In the genomic region with DNA sequence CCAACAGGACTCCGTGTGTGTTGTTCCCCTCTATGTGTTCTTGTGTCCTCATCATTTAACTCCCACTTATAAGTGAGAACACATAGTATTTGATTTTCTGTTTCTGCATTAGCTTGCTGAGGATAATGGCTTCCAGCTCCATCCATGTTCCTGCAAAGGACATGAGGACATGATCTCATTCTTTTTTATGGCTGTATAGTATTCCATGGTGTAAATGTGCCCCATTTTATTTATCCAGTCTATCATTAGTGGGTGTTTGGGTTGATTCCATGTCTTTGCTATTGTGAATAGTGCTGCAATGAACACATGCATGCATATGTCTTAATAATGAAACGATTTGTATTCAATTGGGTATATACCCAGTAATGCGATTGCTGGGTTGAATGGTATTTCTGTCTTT, we compare ENCODE assay signal across 2 cellular contexts.
TF ChIP-seq lines count a peak whose summit lies in the region.

No MANE protein-coding gene starts in this region.

TF ChIP-seq in HepG2, 621 proteins besides CTCF, POLR2A, EP300 and RAD21:
- TF ChIP-seq, protein P1, sequence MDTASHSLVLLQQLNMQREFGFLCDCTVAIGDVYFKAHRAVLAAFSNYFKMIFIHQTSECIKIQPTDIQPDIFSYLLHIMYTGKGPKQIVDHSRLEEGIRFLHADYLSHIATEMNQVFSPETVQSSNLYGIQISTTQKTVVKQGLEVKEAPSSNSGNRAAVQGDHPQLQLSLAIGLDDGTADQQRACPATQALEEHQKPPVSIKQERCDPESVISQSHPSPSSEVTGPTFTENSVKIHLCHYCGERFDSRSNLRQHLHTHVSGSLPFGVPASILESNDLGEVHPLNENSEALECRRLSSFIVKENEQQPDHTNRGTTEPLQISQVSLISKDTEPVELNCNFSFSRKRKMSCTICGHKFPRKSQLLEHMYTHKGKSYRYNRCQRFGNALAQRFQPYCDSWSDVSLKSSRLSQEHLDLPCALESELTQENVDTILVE (CRISPR knock-in tag; IDR thresholded peaks at IDR 0.05), result no peak
- TF ChIP-seq ZNF263 (CRISPR knock-in tag; IDR thresholded peaks at IDR 0.05) (no peak), NONO (IDR thresholded peaks at IDR 0.05) (no peak), NONO (CRISPR knock-in tag; conservative IDR thresholded peaks at IDR 0.05) (no peak), RFXANK (CRISPR knock-in tag; IDR thresholded peaks at IDR 0.05) (no peak), ZNF841 (CRISPR knock-in tag; IDR thresholded peaks at IDR 0.05; ENCODE audit: borderline replicate concordance) (no peak), GTF3A (CRISPR knock-in tag; conservative IDR thresholded peaks at IDR 0.05) (no peak), ZNF383 (CRISPR knock-in tag; IDR thresholded peaks at IDR 0.05; ENCODE audit: borderline replicate concordance) (no peak), SUZ12 (IDR thresholded peaks at IDR 0.05; ENCODE audit: low read depth, low read length) (no peak), ZNF572 (CRISPR knock-in tag; IDR thresholded peaks at IDR 0.05) (no peak), ZNF816 (CRISPR knock-in tag; IDR thresholded peaks at IDR 0.05; ENCODE audit: borderline replicate concordance) (no peak), MAF1 (CRISPR knock-in tag; IDR thresholded peaks at IDR 0.05; ENCODE audit: borderline replicate concordance) (no peak)

TF ChIP-seq in K562, 482 proteins besides CTCF, POLR2A, EP300 and RAD21:
- peak; percentile 37; the same call in 1 of the 2 replicates for TF ChIP-seq BCOR (IDR thresholded peaks at IDR 0.05)
- TF ChIP-seq SETDB1 (IDR thresholded peaks at IDR 0.05; ENCODE audit: low read length), result no peak
- TF ChIP-seq, protein P2, sequence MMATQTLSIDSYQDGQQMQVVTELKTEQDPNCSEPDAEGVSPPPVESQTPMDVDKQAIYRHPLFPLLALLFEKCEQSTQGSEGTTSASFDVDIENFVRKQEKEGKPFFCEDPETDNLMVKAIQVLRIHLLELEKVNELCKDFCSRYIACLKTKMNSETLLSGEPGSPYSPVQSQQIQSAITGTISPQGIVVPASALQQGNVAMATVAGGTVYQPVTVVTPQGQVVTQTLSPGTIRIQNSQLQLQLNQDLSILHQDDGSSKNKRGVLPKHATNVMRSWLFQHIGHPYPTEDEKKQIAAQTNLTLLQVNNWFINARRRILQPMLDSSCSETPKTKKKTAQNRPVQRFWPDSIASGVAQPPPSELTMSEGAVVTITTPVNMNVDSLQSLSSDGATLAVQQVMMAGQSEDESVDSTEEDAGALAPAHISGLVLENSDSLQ (IDR thresholded peaks at IDR 0.05), result no peak
- peak; percentile 89 for TF ChIP-seq ZNF146 (CRISPR knock-in tag; IDR thresholded peaks at IDR 0.05; ENCODE audit: unreplicated experiment)
- TF ChIP-seq, protein P3, sequence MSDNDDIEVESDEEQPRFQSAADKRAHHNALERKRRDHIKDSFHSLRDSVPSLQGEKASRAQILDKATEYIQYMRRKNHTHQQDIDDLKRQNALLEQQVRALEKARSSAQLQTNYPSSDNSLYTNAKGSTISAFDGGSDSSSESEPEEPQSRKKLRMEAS (CRISPR knock-in tag; IDR thresholded peaks at IDR 0.05), result no peak
- TF ChIP-seq MTF1 (CRISPR knock-in tag; IDR thresholded peaks at IDR 0.05; ENCODE audit: borderline replicate concordance), result no peak
- TF ChIP-seq PRMT5 (CRISPR knock-in tag; IDR thresholded peaks at IDR 0.05), result no peak
- TF ChIP-seq PPARD (CRISPR knock-in tag; IDR thresholded peaks at IDR 0.05), result no peak
TF ChIP-seq in K562: peak in this region for 2.
